Comparison of ENCODE assay signal across 9 cellular contexts in the genomic region with DNA sequence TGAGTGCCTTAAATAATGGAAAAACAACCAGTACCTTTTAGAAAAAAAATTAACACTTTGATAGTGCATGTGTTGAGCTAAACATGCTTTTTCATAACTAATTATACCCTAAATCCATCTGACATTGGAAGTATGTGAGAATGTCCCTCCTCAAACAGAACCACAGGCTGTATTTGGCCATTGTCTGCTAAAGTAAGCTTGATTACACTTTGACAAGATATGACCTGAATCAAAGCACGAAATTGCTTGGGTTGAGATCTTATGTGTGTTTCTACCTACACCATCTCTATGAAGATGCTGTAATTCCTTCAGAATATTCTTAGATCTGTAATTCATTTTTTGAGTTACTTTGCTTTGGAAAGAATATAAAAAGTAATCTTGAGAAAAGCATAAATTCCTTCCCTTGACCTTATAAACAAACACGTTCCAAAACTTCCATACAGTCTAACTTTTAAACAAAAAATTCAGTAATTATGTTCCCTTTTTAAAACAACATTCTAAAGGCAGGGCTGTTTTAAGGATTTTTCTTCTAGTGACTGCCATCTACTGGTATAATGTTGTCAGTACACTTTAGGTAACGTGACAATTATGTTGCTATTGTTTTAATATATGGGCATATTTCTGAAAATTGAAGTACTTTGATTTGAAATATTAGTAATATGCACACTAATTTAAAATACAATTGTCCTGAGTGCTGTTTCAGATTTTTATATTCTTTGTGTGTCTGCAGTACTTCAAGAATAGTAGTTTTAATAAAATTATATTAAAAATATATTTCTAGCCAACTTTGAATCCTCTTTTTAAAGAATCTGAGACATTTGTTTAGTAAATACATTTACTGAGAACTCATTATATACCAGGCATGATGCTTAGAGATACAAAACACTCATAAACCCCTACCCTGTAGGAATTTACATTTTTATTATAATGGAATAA. TPM values are rescaled to one million over a fixed set of nuclear protein-coding genes. Genes with fewer than 3 reads are reported as not detected.
DNase-seq lines count a peak whose midpoint lies in the region; ATAC-seq and TF ChIP-seq lines count a peak whose summit lies in the region.
"Had no signal": no experiment of that assay in that cellular context is flagged by ENCODE, and none has a peak within 500 bp of the region (broad histone marks: within the 10 kb centered on the region; RNA-seq: fewer than 3 reads in every experiment).

No MANE protein-coding gene starts in this region.

- ATAC-seq in CD4-positive, alpha-beta T cell (ENCODE audit: poor library complexity), result no peak
- peak; percentile 77 for ATAC-seq in GM21367 (IDR thresholded peaks at IDR 0.05; ENCODE audit: unreplicated experiment)

- no peak for DNase-seq in CD4-positive, alpha-beta T cell
- DNase-seq in NCI-H1417 (lab: John Stamatoyannopoulos, UW), result peak in 2 of 3 experiments; percentile 52 to 75
- peak; percentile 20 for DNase-seq in astrocyte of the hippocampus (ENCODE audit: low read depth, low spot score)
- DNase-seq in left kidney (ENCODE audit: low read depth, low spot score), result peak; percentile 50
- DNase-seq in T-helper 9 cell, result no peak
- no peak for DNase-seq in globus pallidus (ENCODE audit: low spot score)
- DNase-seq in posterior cingulate gyrus, result no peak

- no peaks in the 10 kb centered on the region for H3K9me3 ChIP-seq in CD4-positive, alpha-beta T cell (ENCODE audit: control insufficient read depth, low read length)

- H3K9me3 Mint-ChIP-seq in CD4-positive, alpha-beta T cell, result no peaks in the 10 kb centered on the region
- H3K9me3 Mint-ChIP-seq: memory B cell had no signal

- H3K4me1 Mint-ChIP-seq in CD4-positive, alpha-beta T cell (ENCODE audit: low read depth), result no peaks in the 10 kb centered on the region
- H3K4me1 Mint-ChIP-seq: memory B cell had no signal

- CTCF ChIA-PET in CD4-positive, alpha-beta T cell (lab: Charles Lee), result no interaction called here

- no peaks in the 10 kb centered on the region for H3K27me3 ChIP-seq in CD4-positive, alpha-beta T cell (ENCODE audit: control insufficient read depth, insufficient read depth, low read length)

- no peak overlapping the region for H3K27ac ChIP-seq in CD4-positive, alpha-beta T cell (ENCODE audit: low read depth, low read length)

- H3K27me3 Mint-ChIP-seq in CD4-positive, alpha-beta T cell, result no peaks in the 10 kb centered on the region
- H3K27me3 Mint-ChIP-seq: memory B cell had no signal

- no peak overlapping the region for H3K4me3 Mint-ChIP-seq in CD4-positive, alpha-beta T cell
- H3K4me3 Mint-ChIP-seq: memory B cell had no signal

- TF ChIP-seq CTCF in CD4-positive, alpha-beta T cell (IDR thresholded peaks at IDR 0.05), result peak; percentile 77

- H3K36me3 Mint-ChIP-seq in CD4-positive, alpha-beta T cell (ENCODE audit: low read depth), result no peaks in the 10 kb centered on the region
- H3K36me3 Mint-ChIP-seq: memory B cell had no signal

- intact Hi-C loops in CD4-positive, alpha-beta T cell (cut with DNase I, micrococcal nuclease), result loop anchor here in 1 of 2 experiments (2.0 to 10.0 kb wide), 2 partner anchors 565 to 599 kb away; no protein-coding TSS in a partner anchor
- intact Hi-C loops in posterior cingulate gyrus (cut with DNase I), result loop anchor here (2.0 to 10.0 kb wide), 2 partner anchors 231 to 605 kb away; no protein-coding TSS in a partner anchor

- no peak overlapping the region for H3K27ac Mint-ChIP-seq in CD4-positive, alpha-beta T cell
- H3K27ac Mint-ChIP-seq: memory B cell had no signal

- POLR2A ChIA-PET in CD4-positive, alpha-beta T cell (lab: Charles Lee), result no interaction called here

RNA-seq across cellular contexts. Expression of a gene that starts 20.9 kb away (rescaled TPM):
- 1 to 10 TPM; 1.4 to 1.7 TPM for total RNA-seq in CD4-positive, alpha-beta T cell

Comparison
In these comparisons a context has a peak if more than half of its experiments do, and no peak if none do; other contexts are left out.
1. DNase-seq: peak in NCI-H1417 (2 of 3), astrocyte of the hippocampus (single experiment) and left kidney (single experiment); none in CD4-positive, alpha-beta T cell (0 of 10), T-helper 9 cell (single experiment), globus pallidus (single experiment) and posterior cingulate gyrus (0 of 10).